ENCODE assay signal across 1 cellular context in the genomic region with DNA sequence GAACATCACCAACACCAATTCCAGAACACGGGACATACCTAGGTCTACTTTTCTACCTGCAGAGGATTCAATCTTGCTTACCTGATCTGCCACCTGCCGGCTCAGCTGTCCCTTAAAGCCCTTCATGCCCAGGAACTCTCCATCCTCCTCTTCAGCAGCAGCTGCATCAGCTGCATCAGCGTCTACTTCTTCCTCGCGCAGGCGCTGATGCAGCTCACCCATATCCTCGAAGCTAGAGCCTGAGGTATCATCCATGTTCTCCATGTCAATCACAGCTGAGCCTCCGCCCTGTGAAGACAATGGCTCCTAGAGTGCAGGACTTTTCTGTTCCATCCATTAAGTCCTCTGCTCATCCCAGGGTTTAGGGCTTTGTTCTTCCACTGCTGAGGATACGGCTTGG.
TF ChIP-seq lines count a peak whose summit lies in the region.

No MANE protein-coding gene starts in this region.

TF ChIP-seq in K562, 482 proteins besides CTCF, POLR2A, EP300 and RAD21 (continues in another document):
- TF ChIP-seq JUNB (CRISPR knock-in tag; conservative IDR thresholded peaks at IDR 0.05) (no peak), MYBL2 (IDR thresholded peaks at IDR 0.05; ENCODE audit: low read depth) (no peak), MYBL2 (CRISPR knock-in tag; IDR thresholded peaks at IDR 0.05; ENCODE audit: borderline replicate concordance) (no peak), ZBTB7A (IDR thresholded peaks at IDR 0.05; ENCODE audit: borderline replicate concordance, control insufficient read depth, low read depth, low read length) (no peak), HOXB6 (CRISPR knock-in tag; IDR thresholded peaks at IDR 0.05; ENCODE audit: borderline replicate concordance) (no peak), BCOR (IDR thresholded peaks at IDR 0.05) (no peak), RBM22 (IDR thresholded peaks at IDR 0.05; ENCODE audit: low read depth, low read length, poor library complexity, severe bottlenecking) (no peak), CREB1 (IDR thresholded peaks at IDR 0.05) (no peak), CREB1 (CRISPR knock-in tag; IDR thresholded peaks at IDR 0.05) (no peak), POLR2AphosphoS2 (IDR thresholded peaks at IDR 0.05; ENCODE audit: low read length) (no peak), KLF16 (IDR thresholded peaks at IDR 0.05) (no peak), HMGN3 (IDR thresholded peaks at IDR 0.05; ENCODE audit: borderline replicate concordance, extremely low read depth, insufficient read length, low read depth, low read length) (no peak), SMAD4 (CRISPR knock-in tag; conservative IDR thresholded peaks at IDR 0.05) (no peak), TAF9B (IDR thresholded peaks at IDR 0.05; ENCODE audit: partially characterized antibody) (no peak), NCOA4 (IDR thresholded peaks at IDR 0.05; ENCODE audit: partially characterized antibody) (no peak), U2AF2 (optimal IDR thresholded peaks at IDR 0.05; ENCODE audit: low read depth, low read length) (no peak), RB1 (IDR thresholded peaks at IDR 0.05; ENCODE audit: low read depth) (no peak), MEIS2 (IDR thresholded peaks at IDR 0.05; ENCODE audit: partially characterized antibody) (no peak), ZNF354B (CRISPR knock-in tag; IDR thresholded peaks at IDR 0.05) (no peak), SOX6 (IDR thresholded peaks at IDR 0.05) (no peak), RUNX1 (IDR thresholded peaks at IDR 0.05; ENCODE audit: low read depth) (no peak), CXXC5 (CRISPR knock-in tag; IDR thresholded peaks at IDR 0.05) (no peak), STAT5A (IDR thresholded peaks at IDR 0.05; ENCODE audit: borderline replicate concordance, low read length) (no peak), NUFIP1 (IDR thresholded peaks at IDR 0.05; ENCODE audit: partially characterized antibody) (no peak)
- TF ChIP-seq, protein P1, sequence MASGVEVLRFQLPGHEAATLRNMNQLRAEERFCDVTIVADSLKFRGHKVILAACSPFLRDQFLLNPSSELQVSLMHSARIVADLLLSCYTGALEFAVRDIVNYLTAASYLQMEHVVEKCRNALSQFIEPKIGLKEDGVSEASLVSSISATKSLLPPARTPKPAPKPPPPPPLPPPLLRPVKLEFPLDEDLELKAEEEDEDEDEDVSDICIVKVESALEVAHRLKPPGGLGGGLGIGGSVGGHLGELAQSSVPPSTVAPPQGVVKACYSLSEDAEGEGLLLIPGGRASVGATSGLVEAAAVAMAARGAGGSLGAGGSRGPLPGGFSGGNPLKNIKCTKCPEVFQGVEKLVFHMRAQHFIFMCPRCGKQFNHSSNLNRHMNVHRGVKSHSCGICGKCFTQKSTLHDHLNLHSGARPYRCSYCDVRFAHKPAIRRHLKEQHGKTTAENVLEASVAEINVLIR (CRISPR knock-in tag; IDR thresholded peaks at IDR 0.05), result no peak
- TF ChIP-seq, protein P2, sequence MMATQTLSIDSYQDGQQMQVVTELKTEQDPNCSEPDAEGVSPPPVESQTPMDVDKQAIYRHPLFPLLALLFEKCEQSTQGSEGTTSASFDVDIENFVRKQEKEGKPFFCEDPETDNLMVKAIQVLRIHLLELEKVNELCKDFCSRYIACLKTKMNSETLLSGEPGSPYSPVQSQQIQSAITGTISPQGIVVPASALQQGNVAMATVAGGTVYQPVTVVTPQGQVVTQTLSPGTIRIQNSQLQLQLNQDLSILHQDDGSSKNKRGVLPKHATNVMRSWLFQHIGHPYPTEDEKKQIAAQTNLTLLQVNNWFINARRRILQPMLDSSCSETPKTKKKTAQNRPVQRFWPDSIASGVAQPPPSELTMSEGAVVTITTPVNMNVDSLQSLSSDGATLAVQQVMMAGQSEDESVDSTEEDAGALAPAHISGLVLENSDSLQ (IDR thresholded peaks at IDR 0.05), result peak; percentile 86
- TF ChIP-seq, protein P3, sequence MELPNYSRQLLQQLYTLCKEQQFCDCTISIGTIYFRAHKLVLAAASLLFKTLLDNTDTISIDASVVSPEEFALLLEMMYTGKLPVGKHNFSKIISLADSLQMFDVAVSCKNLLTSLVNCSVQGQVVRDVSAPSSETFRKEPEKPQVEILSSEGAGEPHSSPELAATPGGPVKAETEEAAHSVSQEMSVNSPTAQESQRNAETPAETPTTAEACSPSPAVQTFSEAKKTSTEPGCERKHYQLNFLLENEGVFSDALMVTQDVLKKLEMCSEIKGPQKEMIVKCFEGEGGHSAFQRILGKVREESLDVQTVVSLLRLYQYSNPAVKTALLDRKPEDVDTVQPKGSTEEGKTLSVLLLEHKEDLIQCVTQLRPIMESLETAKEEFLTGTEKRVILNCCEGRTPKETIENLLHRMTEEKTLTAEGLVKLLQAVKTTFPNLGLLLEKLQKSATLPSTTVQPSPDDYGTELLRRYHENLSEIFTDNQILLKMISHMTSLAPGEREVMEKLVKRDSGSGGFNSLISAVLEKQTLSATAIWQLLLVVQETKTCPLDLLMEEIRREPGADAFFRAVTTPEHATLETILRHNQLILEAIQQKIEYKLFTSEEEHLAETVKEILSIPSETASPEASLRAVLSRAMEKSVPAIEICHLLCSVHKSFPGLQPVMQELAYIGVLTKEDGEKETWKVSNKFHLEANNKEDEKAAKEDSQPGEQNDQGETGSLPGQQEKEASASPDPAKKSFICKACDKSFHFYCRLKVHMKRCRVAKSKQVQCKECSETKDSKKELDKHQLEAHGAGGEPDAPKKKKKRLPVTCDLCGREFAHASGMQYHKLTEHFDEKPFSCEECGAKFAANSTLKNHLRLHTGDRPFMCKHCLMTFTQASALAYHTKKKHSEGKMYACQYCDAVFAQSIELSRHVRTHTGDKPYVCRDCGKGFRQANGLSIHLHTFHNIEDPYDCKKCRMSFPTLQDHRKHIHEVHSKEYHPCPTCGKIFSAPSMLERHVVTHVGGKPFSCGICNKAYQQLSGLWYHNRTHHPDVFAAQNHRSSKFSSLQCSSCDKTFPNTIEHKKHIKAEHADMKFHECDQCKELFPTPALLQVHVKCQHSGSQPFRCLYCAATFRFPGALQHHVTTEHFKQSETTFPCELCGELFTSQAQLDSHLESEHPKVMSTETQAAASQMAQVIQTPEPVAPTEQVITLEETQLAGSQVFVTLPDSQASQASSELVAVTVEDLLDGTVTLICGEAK (IDR thresholded peaks at IDR 0.05), result no peak
- TF ChIP-seq, protein P3 (CRISPR knock-in tag; IDR thresholded peaks at IDR 0.05), result 0 out of 2 replicates have a peak, but pooled peaks have one; percentile 2
- TF ChIP-seq, protein P4, sequence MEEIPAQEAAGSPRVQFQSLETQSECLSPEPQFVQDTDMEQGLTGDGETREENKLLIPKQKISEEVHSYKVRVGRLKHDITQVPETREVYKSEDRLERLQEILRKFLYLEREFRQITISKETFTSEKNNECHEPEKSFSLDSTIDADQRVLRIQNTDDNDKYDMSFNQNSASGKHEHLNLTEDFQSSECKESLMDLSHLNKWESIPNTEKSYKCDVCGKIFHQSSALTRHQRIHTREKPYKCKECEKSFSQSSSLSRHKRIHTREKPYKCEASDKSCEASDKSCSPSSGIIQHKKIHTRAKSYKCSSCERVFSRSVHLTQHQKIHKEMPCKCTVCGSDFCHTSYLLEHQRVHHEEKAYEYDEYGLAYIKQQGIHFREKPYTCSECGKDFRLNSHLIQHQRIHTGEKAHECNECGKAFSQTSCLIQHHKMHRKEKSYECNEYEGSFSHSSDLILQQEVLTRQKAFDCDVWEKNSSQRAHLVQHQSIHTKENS (CRISPR knock-in tag; IDR thresholded peaks at IDR 0.05), result no peak
- TF ChIP-seq, protein P5, sequence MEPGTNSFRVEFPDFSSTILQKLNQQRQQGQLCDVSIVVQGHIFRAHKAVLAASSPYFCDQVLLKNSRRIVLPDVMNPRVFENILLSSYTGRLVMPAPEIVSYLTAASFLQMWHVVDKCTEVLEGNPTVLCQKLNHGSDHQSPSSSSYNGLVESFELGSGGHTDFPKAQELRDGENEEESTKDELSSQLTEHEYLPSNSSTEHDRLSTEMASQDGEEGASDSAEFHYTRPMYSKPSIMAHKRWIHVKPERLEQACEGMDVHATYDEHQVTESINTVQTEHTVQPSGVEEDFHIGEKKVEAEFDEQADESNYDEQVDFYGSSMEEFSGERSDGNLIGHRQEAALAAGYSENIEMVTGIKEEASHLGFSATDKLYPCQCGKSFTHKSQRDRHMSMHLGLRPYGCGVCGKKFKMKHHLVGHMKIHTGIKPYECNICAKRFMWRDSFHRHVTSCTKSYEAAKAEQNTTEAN (CRISPR knock-in tag; IDR thresholded peaks at IDR 0.05), result no peak
- TF ChIP-seq, protein P6, sequence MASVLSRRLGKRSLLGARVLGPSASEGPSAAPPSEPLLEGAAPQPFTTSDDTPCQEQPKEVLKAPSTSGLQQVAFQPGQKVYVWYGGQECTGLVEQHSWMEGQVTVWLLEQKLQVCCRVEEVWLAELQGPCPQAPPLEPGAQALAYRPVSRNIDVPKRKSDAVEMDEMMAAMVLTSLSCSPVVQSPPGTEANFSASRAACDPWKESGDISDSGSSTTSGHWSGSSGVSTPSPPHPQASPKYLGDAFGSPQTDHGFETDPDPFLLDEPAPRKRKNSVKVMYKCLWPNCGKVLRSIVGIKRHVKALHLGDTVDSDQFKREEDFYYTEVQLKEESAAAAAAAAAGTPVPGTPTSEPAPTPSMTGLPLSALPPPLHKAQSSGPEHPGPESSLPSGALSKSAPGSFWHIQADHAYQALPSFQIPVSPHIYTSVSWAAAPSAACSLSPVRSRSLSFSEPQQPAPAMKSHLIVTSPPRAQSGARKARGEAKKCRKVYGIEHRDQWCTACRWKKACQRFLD (CRISPR knock-in tag; IDR thresholded peaks at IDR 0.05), result no peak
- TF ChIP-seq, protein P7, sequence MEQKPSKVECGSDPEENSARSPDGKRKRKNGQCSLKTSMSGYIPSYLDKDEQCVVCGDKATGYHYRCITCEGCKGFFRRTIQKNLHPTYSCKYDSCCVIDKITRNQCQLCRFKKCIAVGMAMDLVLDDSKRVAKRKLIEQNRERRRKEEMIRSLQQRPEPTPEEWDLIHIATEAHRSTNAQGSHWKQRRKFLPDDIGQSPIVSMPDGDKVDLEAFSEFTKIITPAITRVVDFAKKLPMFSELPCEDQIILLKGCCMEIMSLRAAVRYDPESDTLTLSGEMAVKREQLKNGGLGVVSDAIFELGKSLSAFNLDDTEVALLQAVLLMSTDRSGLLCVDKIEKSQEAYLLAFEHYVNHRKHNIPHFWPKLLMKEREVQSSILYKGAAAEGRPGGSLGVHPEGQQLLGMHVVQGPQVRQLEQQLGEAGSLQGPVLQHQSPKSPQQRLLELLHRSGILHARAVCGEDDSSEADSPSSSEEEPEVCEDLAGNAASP (IDR thresholded peaks at IDR 0.05), result no peak
- TF ChIP-seq, protein P8, sequence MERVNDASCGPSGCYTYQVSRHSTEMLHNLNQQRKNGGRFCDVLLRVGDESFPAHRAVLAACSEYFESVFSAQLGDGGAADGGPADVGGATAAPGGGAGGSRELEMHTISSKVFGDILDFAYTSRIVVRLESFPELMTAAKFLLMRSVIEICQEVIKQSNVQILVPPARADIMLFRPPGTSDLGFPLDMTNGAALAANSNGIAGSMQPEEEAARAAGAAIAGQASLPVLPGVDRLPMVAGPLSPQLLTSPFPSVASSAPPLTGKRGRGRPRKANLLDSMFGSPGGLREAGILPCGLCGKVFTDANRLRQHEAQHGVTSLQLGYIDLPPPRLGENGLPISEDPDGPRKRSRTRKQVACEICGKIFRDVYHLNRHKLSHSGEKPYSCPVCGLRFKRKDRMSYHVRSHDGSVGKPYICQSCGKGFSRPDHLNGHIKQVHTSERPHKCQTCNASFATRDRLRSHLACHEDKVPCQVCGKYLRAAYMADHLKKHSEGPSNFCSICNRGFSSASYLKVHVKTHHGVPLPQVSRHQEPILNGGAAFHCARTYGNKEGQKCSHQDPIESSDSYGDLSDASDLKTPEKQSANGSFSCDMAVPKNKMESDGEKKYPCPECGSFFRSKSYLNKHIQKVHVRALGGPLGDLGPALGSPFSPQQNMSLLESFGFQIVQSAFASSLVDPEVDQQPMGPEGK (CRISPR knock-in tag; IDR thresholded peaks at IDR 0.05; ENCODE audit: borderline replicate concordance), result no peak
- TF ChIP-seq, protein P9, sequence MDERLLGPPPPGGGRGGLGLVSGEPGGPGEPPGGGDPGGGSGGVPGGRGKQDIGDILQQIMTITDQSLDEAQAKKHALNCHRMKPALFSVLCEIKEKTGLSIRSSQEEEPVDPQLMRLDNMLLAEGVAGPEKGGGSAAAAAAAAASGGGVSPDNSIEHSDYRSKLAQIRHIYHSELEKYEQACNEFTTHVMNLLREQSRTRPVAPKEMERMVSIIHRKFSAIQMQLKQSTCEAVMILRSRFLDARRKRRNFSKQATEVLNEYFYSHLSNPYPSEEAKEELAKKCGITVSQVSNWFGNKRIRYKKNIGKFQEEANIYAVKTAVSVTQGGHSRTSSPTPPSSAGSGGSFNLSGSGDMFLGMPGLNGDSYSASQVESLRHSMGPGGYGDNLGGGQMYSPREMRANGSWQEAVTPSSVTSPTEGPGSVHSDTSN (CRISPR knock-in tag; IDR thresholded peaks at IDR 0.05; ENCODE audit: low read depth), result no peak; the same call in 1 of the 2 replicates
- TF ChIP-seq, protein P9 (tag; conservative IDR thresholded peaks at IDR 0.05; ENCODE audit: low read depth), result peak; percentile 37; the same call in 1 of the 2 replicates
